ENCODE assay signal across 8 cellular contexts in genomic region chr12:113980537-113981337, GRCh38. TPM values are rescaled to one million over a fixed set of nuclear protein-coding genes. Genes with fewer than 3 reads are reported as not detected.
DNase-seq lines count a peak whose midpoint lies in the region; ATAC-seq and TF ChIP-seq lines count a peak whose summit lies in the region.

No MANE protein-coding gene starts in this region.

- H3K4me3 Mint-ChIP-seq in activated T-cell treated with anti-CD3 and anti-CD28 coated beads, Interleukin-2, amount 50 U/mL, for 72 hours: no peak overlapping the region
- H3K4me3 Mint-ChIP-seq in activated T-helper 1 cell treated with anti-CD3 and anti-CD28 coated beads, Interleukin-12 subunit alpha, Interleukin-12 subunit beta, Interleukin-2, Interleukin-4 antibody, amounts not matched to agents 30 ng/mL and 10 ng/mL and 1 ng/mL, durations not matched to agents 14 hours and 24 hours and 36 hours: no peak overlapping the region
- no peak overlapping the region for H3K4me3 Mint-ChIP-seq in stimulated activated memory B cell treated with anti-CD40 and anti-IgM and Interleukin-4, amounts not matched to agents 10 μg/mL and 1 μg/mL and 100 μg/mL, for 72 hours

- no peaks in the 10 kb centered on the region for H3K4me1 ChIP-seq in DND-41 (ENCODE audit: insufficient read depth, low read length)

- no peak overlapping the region for H3K4me2 ChIP-seq in DND-41 (ENCODE audit: insufficient read depth, low read length)

- H2AFZ ChIP-seq in DND-41 (ENCODE audit: low read depth, low read length): no peak overlapping the region

- no peaks in the 10 kb centered on the region for H3K36me3 Mint-ChIP-seq in activated T-cell treated with anti-CD3 and anti-CD28 coated beads, Interleukin-2, amount 50 U/mL, for 72 hours (ENCODE audit: insufficient read depth in 2 of 2)
- H3K36me3 Mint-ChIP-seq in activated T-helper 1 cell treated with anti-CD3 and anti-CD28 coated beads, Interleukin-12 subunit alpha, Interleukin-12 subunit beta, Interleukin-2, Interleukin-4 antibody, amounts not matched to agents 30 ng/mL and 10 ng/mL and 1 ng/mL, durations not matched to agents 14 hours and 24 hours and 36 hours (ENCODE audit: low read depth): no peaks in the 10 kb centered on the region
- no peaks in the 10 kb centered on the region for H3K36me3 Mint-ChIP-seq in stimulated activated memory B cell treated with anti-CD40 and anti-IgM and Interleukin-4, amounts not matched to agents 10 μg/mL and 1 μg/mL and 100 μg/mL, for 72 hours

- ATAC-seq in DND-41 (ENCODE audit: insufficient read depth, low read depth) (peak; percentile 81), HG03159 (IDR thresholded peaks at IDR 0.05; ENCODE audit: unreplicated experiment) (peak; percentile 73)
- ATAC-seq in activated T-cell treated with anti-CD3 and anti-CD28 coated beads, Interleukin-2, amount 50 U/mL, for 72 hours (replicated peaks in 1 of 2): no peak
- no peak for ATAC-seq in stimulated activated memory B cell treated with anti-CD40 and anti-IgM and Interleukin-4, amounts not matched to agents 10 μg/mL and 1 μg/mL and 100 μg/mL, for 72 hours

- H3K9me3 Mint-ChIP-seq in activated T-cell treated with anti-CD3 and anti-CD28 coated beads, Interleukin-2, amount 50 U/mL, for 72 hours: no peaks in the 10 kb centered on the region
- H3K9me3 Mint-ChIP-seq in activated T-helper 1 cell treated with anti-CD3 and anti-CD28 coated beads, Interleukin-12 subunit alpha, Interleukin-12 subunit beta, Interleukin-2, Interleukin-4 antibody, amounts not matched to agents 30 ng/mL and 10 ng/mL and 1 ng/mL, durations not matched to agents 14 hours and 24 hours and 36 hours: no peaks in the 10 kb centered on the region
- H3K9me3 Mint-ChIP-seq in stimulated activated memory B cell treated with anti-CD40 and anti-IgM and Interleukin-4, amounts not matched to agents 10 μg/mL and 1 μg/mL and 100 μg/mL, for 72 hours: no peaks in the 10 kb centered on the region

- peak; percentile 92 for TF ChIP-seq CTCF in DND-41 (IDR thresholded peaks at IDR 0.05; ENCODE audit: borderline replicate concordance, extremely low read depth, low read length, poor library complexity, severe bottlenecking)

- peaks cover 22% of the 10 kb centered on the region for H3K27me3 Mint-ChIP-seq in activated T-cell treated with anti-CD3 and anti-CD28 coated beads, Interleukin-2, amount 50 U/mL, for 72 hours (ENCODE audit: low read depth)
- H3K27me3 Mint-ChIP-seq in activated T-helper 1 cell treated with anti-CD3 and anti-CD28 coated beads, Interleukin-12 subunit alpha, Interleukin-12 subunit beta, Interleukin-2, Interleukin-4 antibody, amounts not matched to agents 30 ng/mL and 10 ng/mL and 1 ng/mL, durations not matched to agents 14 hours and 24 hours and 36 hours (ENCODE audit: insufficient read depth): peaks cover 4% of the 10 kb centered on the region
- peaks cover 55% of the 10 kb centered on the region for H3K27me3 Mint-ChIP-seq in stimulated activated memory B cell treated with anti-CD40 and anti-IgM and Interleukin-4, amounts not matched to agents 10 μg/mL and 1 μg/mL and 100 μg/mL, for 72 hours

- no peak overlapping the region for H3K27ac Mint-ChIP-seq in activated T-cell treated with anti-CD3 and anti-CD28 coated beads, Interleukin-2, amount 50 U/mL, for 72 hours
- H3K27ac Mint-ChIP-seq in activated T-helper 1 cell treated with anti-CD3 and anti-CD28 coated beads, Interleukin-12 subunit alpha, Interleukin-12 subunit beta, Interleukin-2, Interleukin-4 antibody, amounts not matched to agents 30 ng/mL and 10 ng/mL and 1 ng/mL, durations not matched to agents 14 hours and 24 hours and 36 hours: no peak overlapping the region
- H3K27ac Mint-ChIP-seq in stimulated activated memory B cell treated with anti-CD40 and anti-IgM and Interleukin-4, amounts not matched to agents 10 μg/mL and 1 μg/mL and 100 μg/mL, for 72 hours: no peak overlapping the region

- H3K27me3 ChIP-seq in DND-41 (ENCODE audit: insufficient read depth, low read length, poor library complexity): peaks cover 2% of the 10 kb centered on the region

- intact Hi-C loops in activated T-helper 1 cell treated with anti-CD3 and anti-CD28 coated beads, Interleukin-12 subunit alpha, Interleukin-12 subunit beta, Interleukin-2, Interleukin-4 antibody, amounts not matched to agents 30 ng/mL and 10 ng/mL and 1 ng/mL, durations not matched to agents 14 hours and 24 hours and 36 hours (cut with micrococcal nuclease): loop anchor here (1.0 kb wide), 1 partner anchor 528 kb away; no protein-coding TSS in a partner anchor

- H3K9me3 ChIP-seq in DND-41 (ENCODE audit: insufficient read depth, low read length, severe bottlenecking): no peaks in the 10 kb centered on the region

- no peaks in the 10 kb centered on the region for H3K79me2 ChIP-seq in DND-41 (ENCODE audit: insufficient read depth, low read length)

- H3K36me3 ChIP-seq in DND-41 (ENCODE audit: insufficient read depth, low read length): no peaks in the 10 kb centered on the region

- H3K27ac ChIP-seq in DND-41 (ENCODE audit: low read length): no peak overlapping the region

- H3K9ac ChIP-seq in DND-41 (ENCODE audit: low read depth, low read length): no peak overlapping the region

- H3K4me1 Mint-ChIP-seq in activated T-cell treated with anti-CD3 and anti-CD28 coated beads, Interleukin-2, amount 50 U/mL, for 72 hours (ENCODE audit: low read depth): no peaks in the 10 kb centered on the region
- no peaks in the 10 kb centered on the region for H3K4me1 Mint-ChIP-seq in activated T-helper 1 cell treated with anti-CD3 and anti-CD28 coated beads, Interleukin-12 subunit alpha, Interleukin-12 subunit beta, Interleukin-2, Interleukin-4 antibody, amounts not matched to agents 30 ng/mL and 10 ng/mL and 1 ng/mL, durations not matched to agents 14 hours and 24 hours and 36 hours (ENCODE audit: low read depth)
- peaks cover 6% of the 10 kb centered on the region for H3K4me1 Mint-ChIP-seq in stimulated activated memory B cell treated with anti-CD40 and anti-IgM and Interleukin-4, amounts not matched to agents 10 μg/mL and 1 μg/mL and 100 μg/mL, for 72 hours

- peaks cover 3% of the 10 kb centered on the region; the same call in 1 of the 2 replicates for H4K20me1 ChIP-seq in DND-41 (ENCODE audit: insufficient read depth, low read length)

- no peak overlapping the region for H3K4me3 ChIP-seq in DND-41 (ENCODE audit: low read depth in 1 of 2, low read length in 2 of 2)

- DNase-seq in DND-41 (peak; percentile 51), NCI-H510A (lab: John Stamatoyannopoulos, UW) (peak; percentile 57), glomerular endothelial cell (ENCODE audit: extremely low read depth, low read depth, low spot score) (peak; percentile 25), pons (ENCODE audit: low spot score) (peak; percentile 81)
- DNase-seq in activated T-cell treated with anti-CD3 and anti-CD28 coated beads, Interleukin-2, amount 50 U/mL, for 72 hours: peak; percentile 15 to 45
- DNase-seq in activated T-helper 1 cell treated with anti-CD3 and anti-CD28 coated beads, Interleukin-12 subunit alpha, Interleukin-12 subunit beta, Interleukin-2, Interleukin-4 antibody, amounts not matched to agents 30 ng/mL and 10 ng/mL and 1 ng/mL, durations not matched to agents 14 hours and 24 hours and 36 hours (ENCODE audit: low spot score): no peak

RNA-seq across cellular contexts. Expression of gene RBM19, which starts 14.6 kb away (rescaled TPM):
- total RNA-seq in activated T-cell treated with anti-CD3 and anti-CD28 coated beads, Interleukin-2, amount 50 U/mL, for 72 hours: 10 to 100 TPM; 76.2 to 84.8 TPM
- total RNA-seq in glomerular endothelial cell: 21.3 and 24.3 TPM in 2 replicates
- total RNA-seq in activated T-helper 1 cell treated with anti-CD3 and anti-CD28 coated beads, Interleukin-12 subunit alpha, Interleukin-12 subunit beta, Interleukin-2, Interleukin-4 antibody, amounts not matched to agents 30 ng/mL and 10 ng/mL and 1 ng/mL, durations not matched to agents 14 hours and 24 hours and 36 hours: 102 TPM in 2 replicates

Comparison
In these comparisons a context has a peak if more than half of its experiments do, and no peak if none do; other contexts are left out.
1. ATAC-seq: peak in DND-41 (single experiment) and HG03159 (single experiment); none in activated T-cell treated with anti-CD3 and anti-CD28 coated beads, Interleukin-2, amount 50 U/mL, for 72 hours (0 of 2) and stimulated activated memory B cell treated with anti-CD40 and anti-IgM and Interleukin-4, amounts not matched to agents 10 μg/mL and 1 μg/mL and 100 μg/mL, for 72 hours (single experiment).